Comparison of ENCODE assay signal across 22 cellular contexts in genomic region chr17:2685696-2686095, GRCh38. TPM values are rescaled to one million over a fixed set of nuclear protein-coding genes. Genes with fewer than 3 reads are reported as not detected.
DNase-seq lines count a peak whose midpoint lies in the region; ATAC-seq and TF ChIP-seq lines count a peak whose summit lies in the region.
"Had no signal": no experiment of that assay in that cellular context is flagged by ENCODE, and none has a peak within 500 bp of the region (broad histone marks: within the 10 kb centered on the region; RNA-seq: fewer than 3 reads in every experiment).

No MANE protein-coding gene starts in this region.

- H3K9me3 ChIP-seq in heart left ventricle (no peaks in the 10 kb centered on the region), esophagus squamous epithelium (no peaks in the 10 kb centered on the region)
- H3K9me3 ChIP-seq: Caco-2 had no signal

- H2AFZ ChIP-seq in GM23338, result no peak overlapping the region

- peaks cover 4% of the 10 kb centered on the region for H4K20me1 ChIP-seq in GM23338 (replicated peaks; ENCODE audit: insufficient read depth)

- H3K9me3 Mint-ChIP-seq in GM23338, result no peaks in the 10 kb centered on the region
- H3K9me3 Mint-ChIP-seq: activated B cell treated with CpG ODN at 0.5 μM for 24 hours; immature natural killer cell; memory B cell; natural killer cell; stimulated activated naive CD8-positive, alpha-beta T cell treated with anti-CD3 and anti-CD28 coated beads, Interleukin-15, amount 100 ng/mL, for 72 hours had no signal

- H3K4me1 ChIP-seq in GM23338 (ENCODE audit: insufficient read depth), result peaks cover 13% of the 10 kb centered on the region; the same call in 1 of the 2 replicates
- H3K4me1 ChIP-seq in heart left ventricle, result peaks cover 0 to 51% (median 24%) of the 10 kb centered on the region in 12 donors
- H3K4me1 ChIP-seq in esophagus squamous epithelium, result peaks cover 7 to 53% (median 15%) of the 10 kb centered on the region in 3 donors

- H3F3A ChIP-seq in GM23338 (replicated peaks; ENCODE audit: low read depth), result peaks cover 13% of the 10 kb centered on the region

- H3K27ac Mint-ChIP-seq in GM23338, result no peak overlapping the region
- H3K27ac Mint-ChIP-seq: activated B cell treated with CpG ODN at 0.5 μM for 24 hours, memory B cell had no signal

- H3K9me2 ChIP-seq in GM23338 (ENCODE audit: insufficient read depth), result no peaks in the 10 kb centered on the region

- H3K4me3 ChIP-seq in GM23338, result no peak overlapping the region
- no peak overlapping the region for H3K4me3 ChIP-seq in heart left ventricle
- H3K4me3 ChIP-seq in esophagus squamous epithelium, result no peak overlapping the region

- H3K27me3 ChIP-seq in GM23338 (ENCODE audit: insufficient read depth), result no peaks in the 10 kb centered on the region
- H3K27me3 ChIP-seq in heart left ventricle, result no peaks in the 10 kb centered on the region
- no peaks in the 10 kb centered on the region for H3K27me3 ChIP-seq in esophagus squamous epithelium

- intact Hi-C loops in heart left ventricle (cut with DNase I), result loop anchor here in 4 of 10 donors (10.0 kb wide), 4 partner anchors 91 to 301 kb away; partner anchors contain the start of genes METTL16 (in 3 of the 4) and PAFAH1B1 (in 1 of the 4)
- intact Hi-C loops in esophagus squamous epithelium (cut with DNase I), result no loop called here

- peaks cover 24% of the 10 kb centered on the region for H3K27me3 Mint-ChIP-seq in GM23338 (ENCODE audit: insufficient read depth, low read depth, poor library complexity)
- H3K27me3 Mint-ChIP-seq: activated B cell treated with CpG ODN at 0.5 μM for 24 hours; memory B cell; stimulated activated naive CD8-positive, alpha-beta T cell treated with anti-CD3 and anti-CD28 coated beads, Interleukin-15, amount 100 ng/mL, for 72 hours had no signal

- H3K4me3 Mint-ChIP-seq in GM23338, result no peak overlapping the region
- H3K4me3 Mint-ChIP-seq: activated B cell treated with CpG ODN at 0.5 μM for 24 hours; immature natural killer cell; memory B cell; natural killer cell; stimulated activated naive CD8-positive, alpha-beta T cell treated with anti-CD3 and anti-CD28 coated beads, Interleukin-15, amount 100 ng/mL, for 72 hours had no signal

- H3K4me1 Mint-ChIP-seq in GM23338, result peaks cover 19% of the 10 kb centered on the region; the same call in 2 of the 3 replicates

- H3K27ac ChIP-seq in 22Rv1, result peak overlapping the region; percentile 47; the same call in 1 of the 2 replicates
- H3K27ac ChIP-seq in GM23338 (ENCODE audit: low read depth), result no peak overlapping the region
- H3K27ac ChIP-seq in heart left ventricle, result peak overlapping the region in 4 of 12 donors; percentile 2 to 81 (median 39)
- no peak overlapping the region for H3K27ac ChIP-seq in esophagus squamous epithelium

- ATAC-seq in GM23338 (peak; percentile 48), heart left ventricle (peak in 1 of 4 donors; percentile 9), omental fat pad (ENCODE audit: low FRiP score) (no peak), HG03025 (IDR thresholded peaks at IDR 0.05; ENCODE audit: low FRiP score, unreplicated experiment) (no peak)
- ATAC-seq: natural killer cell; stimulated activated naive CD8-positive, alpha-beta T cell treated with anti-CD3 and anti-CD28 coated beads, Interleukin-15, amount 100 ng/mL, for 72 hours had no signal

- 66 to 83% (median 76%) methylated on average over 14 to 15 of the region's 15 CpGs for WGBS in heart left ventricle, 4 donors
- 63 to 75% methylated on average over 6 to 8 of the region's 15 CpGs for WGBS in esophagus squamous epithelium, 2 donors

- peaks cover 21% of the 10 kb centered on the region for H3K36me3 Mint-ChIP-seq in GM23338 (ENCODE audit: low read depth)

- TF ChIP-seq CTCF in 22Rv1 (IDR thresholded peaks at IDR 0.05), result no peak
- TF ChIP-seq CTCF in GM23338 (conservative IDR thresholded peaks at IDR 0.05; ENCODE audit: low read depth in 2 of 2), result no peak
- no peak for TF ChIP-seq CTCF in heart left ventricle (IDR thresholded peaks at IDR 0.05)
- TF ChIP-seq CTCF in omental fat pad (IDR thresholded peaks at IDR 0.05), result no peak
- no peak for TF ChIP-seq CTCF in esophagus squamous epithelium (IDR thresholded peaks at IDR 0.05)

- no peaks in the 10 kb centered on the region for H3K79me2 ChIP-seq in GM23338 (replicated peaks; ENCODE audit: insufficient read depth)

- DNase-seq in GM23338 (ENCODE audit: low spot score) (no peak), heart left ventricle (peak in 3 of 5 donors; percentile 13 to 38 (median 22)), omental fat pad (ENCODE audit: low spot score) (peak; percentile 14), NCI-H2227 (lab: John Stamatoyannopoulos, UW; ENCODE audit: unreplicated experiment) (no peak), DMS79 (lab: John Stamatoyannopoulos, UW) (no peak), esophagus squamous epithelium (lab: John Stamatoyannopoulos, UW) (no peak)
- DNase-seq: activated B cell treated with CpG ODN at 0.5 μM for 24 hours; activated naive CD4-positive, alpha-beta T cell treated with Interleukin-2 at 50 U/mL for 16 hours; AML-193; Caco-2; effector CD8-positive, alpha-beta T cell; immature natural killer cell; KG1; natural killer cell; NCI-H1092 treated with DMSO at 0.1 percent for 48 hours; NCI-H526; SHP77; stimulated activated naive CD8-positive, alpha-beta T cell treated with anti-CD3 and anti-CD28 coated beads, Interleukin-15, amount 100 ng/mL, for 72 hours; T-helper 2 cell had no signal

- TF ChIP-seq POLR2A in heart left ventricle (IDR thresholded peaks at IDR 0.05) (no peak), esophagus squamous epithelium (IDR thresholded peaks at IDR 0.05) (no peak)

- peaks cover 8% of the 10 kb centered on the region; the same call in 1 of the 2 replicates for H3K36me3 ChIP-seq in GM23338 (ENCODE audit: insufficient read depth)
- H3K36me3 ChIP-seq in heart left ventricle, result peaks cover 3 to 58% (median 47%) of the 10 kb centered on the region in 9 donors
- peaks cover 9 to 65% (median 15%) of the 10 kb centered on the region in 3 donors for H3K36me3 ChIP-seq in esophagus squamous epithelium

- no peak overlapping the region for H3K4me2 ChIP-seq in GM23338

TF ChIP-seq in GM23338, 12 proteins besides CTCF, POLR2A, EP300 and RAD21 (continues in another document):
- no peak for TF ChIP-seq ZNF462 (CRISPR knock-in tag; IDR thresholded peaks at IDR 0.05)

RNA-seq across cellular contexts. Expression of gene CLUH, which starts 25.9 kb away (rescaled TPM):
- total RNA-seq in GM23338 (2014; rRNA removed; shearing (Covaris generic)), result 86.1 and 90.0 TPM in 2 replicates
- polyA plus RNA-seq in GM23338 (2016; fragmentation: Nextera tagmentation; extraction: Ambion mirVana) (23.5 and 24.2 TPM in 2 replicates), heart left ventricle (100 to 1,000 TPM in 1 of 2 donors, 10 to 100 TPM in 1; 89.5 to 123 TPM)
- total RNA-seq in heart left ventricle (100 to 1,000 TPM; 104 to 298 (median 157) TPM), omental fat pad (100 to 1,000 TPM in 2 of 4 donors, 10 to 100 TPM in 2; 39.2 to 167 (median 95.0) TPM), esophagus squamous epithelium (100 to 1,000 TPM in 3 of 4 donors, 10 to 100 TPM in 1; 89.2 to 164 (median 136) TPM)

Comparison
In these comparisons a context has a peak if more than half of its experiments do, and no peak if none do; other contexts are left out.
1. DNase-seq: peak in heart left ventricle (3 of 5) and omental fat pad (single experiment); none in GM23338 (single experiment), NCI-H2227 (single experiment), DMS79 (single experiment) and esophagus squamous epithelium (single experiment).